Comparison of ENCODE assay signal across 12 cellular contexts in the genomic region with DNA sequence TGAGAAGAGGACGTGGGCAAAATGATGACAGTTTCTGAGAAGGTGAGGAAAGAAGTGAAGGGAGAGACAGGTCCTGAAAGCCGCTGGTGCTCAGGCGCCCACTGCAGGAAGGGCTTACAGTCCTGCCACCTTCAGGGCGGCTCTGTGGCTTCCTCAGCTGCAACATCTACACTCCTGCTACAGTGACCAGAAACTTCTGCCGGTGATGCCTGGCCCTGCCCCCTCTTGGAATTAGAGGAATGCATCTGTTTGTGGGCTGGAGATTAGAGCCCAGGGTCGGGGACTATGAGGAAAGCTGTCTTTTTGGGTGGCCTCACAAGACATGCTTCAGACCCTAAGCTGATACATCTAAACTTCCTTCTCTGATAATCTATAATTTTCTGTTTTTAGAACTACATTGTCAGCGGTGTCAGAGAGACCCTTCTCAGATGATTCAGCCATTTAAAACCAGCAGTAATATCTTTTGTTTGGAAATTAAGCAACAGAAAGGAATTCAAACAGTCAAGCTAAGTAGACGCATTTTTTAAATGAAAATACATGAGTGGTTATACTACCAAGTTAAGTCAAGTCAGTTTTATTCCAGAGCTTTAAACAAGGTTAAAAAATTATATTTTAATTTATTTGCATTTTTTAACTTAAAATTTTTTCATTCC. TPM values are rescaled to one million over a fixed set of nuclear protein-coding genes. Genes with fewer than 3 reads are reported as not detected.
A peak's percentile ranks its signal among the peaks of the same experiment; 100 is the strongest.
DNase-seq lines count a peak whose midpoint lies in the region; ATAC-seq and TF ChIP-seq lines count a peak whose summit lies in the region.
"Had no signal": no experiment of that assay in that cellular context is flagged by ENCODE, and none has a peak within 500 bp of the region (broad histone marks: within the 10 kb centered on the region; RNA-seq: fewer than 3 reads in every experiment).

No MANE protein-coding gene starts in this region.

- no peak overlapping the region for H3K9ac ChIP-seq in HUES6 (ENCODE audit: low read length)

- WGBS in transverse colon (ENCODE audit: low coverage in 1 of 2), 2 donors, result 25 to 31% methylated on average over 5 to 8 of the region's 8 CpGs

- TF ChIP-seq CTCF in astrocyte of the cerebellum (IDR thresholded peaks at IDR 0.05; ENCODE audit: low read depth, low read length, missing control alignments), result peak; percentile 18
- TF ChIP-seq CTCF in left lung (IDR thresholded peaks at IDR 0.05), result no peak
- TF ChIP-seq CTCF in transverse colon (IDR thresholded peaks at IDR 0.05), result no peak

- peaks cover 10% of the 10 kb centered on the region for H3K4me1 ChIP-seq in HUES6 (ENCODE audit: control insufficient read depth, insufficient read depth, low read length)
- peaks cover 4 to 19% of the 10 kb centered on the region in 2 donors for H3K4me1 ChIP-seq in left lung
- peaks cover 0 to 6% (median 2%) of the 10 kb centered on the region in 4 donors for H3K4me1 ChIP-seq in transverse colon

- no peak for TF ChIP-seq EP300 in transverse colon (IDR thresholded peaks at IDR 0.05; ENCODE audit: low read depth)

- in situ Hi-C loops in astrocyte of the cerebellum (cut with HindIII; ENCODE audit: low sequenced_read_pairs) (no loop called here), transverse colon (cut with MboI; ENCODE audit: low pct_ligation_motif_present in 1 of 4, low pct_unique_long_range_greater_than_20kb in 1 of 4, low sequenced_read_pairs in 3 of 4) (no loop called here)

- TF ChIP-seq POLR2A in transverse colon (IDR thresholded peaks at IDR 0.05), result no peak

- H3K27me3 ChIP-seq in HUES6 (ENCODE audit: control insufficient read depth, insufficient read depth, low read length), result no peaks in the 10 kb centered on the region
- no peaks in the 10 kb centered on the region for H3K27me3 ChIP-seq in left lung
- H3K27me3 ChIP-seq in transverse colon, result peaks cover 28% of the 10 kb centered on the region

- no peaks in the 10 kb centered on the region for H3K9me3 ChIP-seq in HUES6 (ENCODE audit: control insufficient read depth, insufficient read depth, low read depth, low read length)
- H3K9me3 ChIP-seq in left lung, result no peaks in the 10 kb centered on the region
- no peaks in the 10 kb centered on the region for H3K9me3 ChIP-seq in transverse colon

- ATAC-seq in left lung, result peak; percentile 85
- no peak for ATAC-seq in GM18517 (IDR thresholded peaks at IDR 0.05; ENCODE audit: unreplicated experiment)
- ATAC-seq: activated CD8-positive, alpha-beta T cell treated with anti-CD3 and anti-CD28 coated beads, Interleukin-2, amount 10 ng/mL, durations not matched to agents 7 days and 5 days; CD8-positive, alpha-beta T cell had no signal

- H3K4me3 ChIP-seq in HUES6 (ENCODE audit: low read depth, low read length) (peak overlapping the region; percentile 19; the same call in 1 of the 2 replicates), astrocyte of the cerebellum (ENCODE audit: low read depth, low read length) (no peak overlapping the region), left lung (no peak overlapping the region), transverse colon (no peak overlapping the region)

- DNase-seq in AG08396 (ENCODE audit: low spot score) (peak; percentile 74), astrocyte of the cerebellum (ENCODE audit: low read depth) (no peak), left lung (peak; percentile 52 to 65), NCI-H2029 (lab: John Stamatoyannopoulos, UW) (no peak), transverse colon (no peak), NCI-H1092 (lab: John Stamatoyannopoulos, UW) (no peak)
- DNase-seq: activated CD8-positive, alpha-beta T cell treated with anti-CD3 and anti-CD28 coated beads, Interleukin-2, amount 10 ng/mL, durations not matched to agents 7 days and 5 days; caudate nucleus; CD8-positive, alpha-beta T cell; kidney glomerular epithelial cell had no signal

- intact Hi-C loops in left lung (cut with DNase I) (no loop called here), transverse colon (cut with DNase I; ENCODE audit: low total_unique reads) (no loop called here)

- H3K36me3 ChIP-seq in HUES6 (ENCODE audit: control insufficient read depth, insufficient read depth, low read length) (no peaks in the 10 kb centered on the region), left lung (no peaks in the 10 kb centered on the region), transverse colon (no peaks in the 10 kb centered on the region)

- H3K27ac ChIP-seq in HUES6 (ENCODE audit: low read depth, low read length) (no peak overlapping the region), left lung (peak overlapping the region in 1 of 2 donors; percentile 52), transverse colon (no peak overlapping the region)

RNA-seq across cellular contexts. Expression of gene PRDM6, which starts 30.4 kb away (rescaled TPM):
- total RNA-seq in left lung (1 to 10 TPM; 7.9 to 9.8 TPM), transverse colon (1 to 10 TPM; 1.2 to 4.0 (median 2.0) TPM)
- total RNA-seq: activated CD8-positive, alpha-beta T cell treated with anti-CD3 and anti-CD28 coated beads, Interleukin-2, amount 10 ng/mL, durations not matched to agents 7 days and 5 days; CD8-positive, alpha-beta T cell had no signal

Comparison
In these comparisons a context has a peak if more than half of its experiments do, and no peak if none do; other contexts are left out.
1. DNase-seq: peak in AG08396 (single experiment) and left lung (2 of 2); none in astrocyte of the cerebellum (single experiment), NCI-H2029 (single experiment), transverse colon (single experiment) and NCI-H1092 (single experiment).